23 cellular contexts compared by ENCODE assay signal in genomic region chr2:56287508-56287907, GRCh38.
DNase-seq lines count a peak whose midpoint lies in the region; ATAC-seq, FAIRE-seq and TF ChIP-seq lines count a peak whose summit lies in the region.
"Had no signal": no experiment of that assay in that cellular context is flagged by ENCODE, and none has a peak within 500 bp of the region (broad histone marks: within the 10 kb centered on the region; RNA-seq: fewer than 3 reads in every experiment).

No MANE protein-coding gene starts in this region.

- DNase-seq in AG08395 (ENCODE audit: low spot score): peak; percentile 15
- no peak for DNase-seq in GM12892 (ENCODE audit: insufficient read length)
- peak; percentile 41 for DNase-seq in NCI-H69 (lab: John Stamatoyannopoulos, UW)
- DNase-seq in foreskin keratinocyte: peak in 1 of 2 donors; percentile 10
- DNase-seq in immature natural killer cell: no peak
- no peak for DNase-seq in SW480 (ENCODE audit: low spot score)
- DNase-seq in cortex of kidney (lab: John Stamatoyannopoulos, UW): no peak
- DNase-seq: activated CD8-positive, alpha-beta memory T cell treated with anti-CD3 and anti-CD28 coated beads for 24 hours; activated gamma-delta T cell; activated T-cell treated with anti-CD3 and anti-CD28 coated beads, Interleukin-2, amount 50 U/mL, for 1 hour; C1 segment of cervical spinal cord; erythroblast; foreskin melanocyte; GDM1; Kasumi-1; NCI-H1092; NCI-H2029 treated with DMSO at 0.1 percent for 48 hours; stimulated activated CD4-positive, alpha-beta T cell treated with anti-CD3 and anti-CD28 coated beads, Interleukin-4, amount 100 ng/mL, for 1 hour; stimulated activated naive B cell treated with anti-CD40 and anti-IgM and Interleukin-4, amounts not matched to agents 10 μg/mL and 1 μg/mL and 100 μg/mL, for 72 hours; T-helper 17 cell had no signal

- no peak overlapping the region for H3K27ac Mint-ChIP-seq in immature natural killer cell
- H3K27ac Mint-ChIP-seq: stimulated activated naive B cell treated with anti-CD40 and anti-IgM and Interleukin-4, amounts not matched to agents 10 μg/mL and 1 μg/mL and 100 μg/mL, for 72 hours; T-helper 17 cell had no signal

- H3K27ac ChIP-seq in foreskin keratinocyte: peak overlapping the region; percentile 9

- H3K4me3 Mint-ChIP-seq in immature natural killer cell: no peak overlapping the region
- H3K4me3 Mint-ChIP-seq: brain; stimulated activated naive B cell treated with anti-CD40 and anti-IgM and Interleukin-4, amounts not matched to agents 10 μg/mL and 1 μg/mL and 100 μg/mL, for 72 hours; T-helper 17 cell had no signal

- ATAC-seq in foreskin keratinocyte: no peak
- no peak for ATAC-seq in GM19324 (IDR thresholded peaks at IDR 0.05; ENCODE audit: low FRiP score, unreplicated experiment)
- ATAC-seq: left lobe of liver; stimulated activated naive B cell treated with anti-CD40 and anti-IgM and Interleukin-4, amounts not matched to agents 10 μg/mL and 1 μg/mL and 100 μg/mL, for 72 hours; T-helper 17 cell had no signal

- no peaks in the 10 kb centered on the region for H3K4me1 Mint-ChIP-seq in immature natural killer cell
- H3K4me1 Mint-ChIP-seq: stimulated activated naive B cell treated with anti-CD40 and anti-IgM and Interleukin-4, amounts not matched to agents 10 μg/mL and 1 μg/mL and 100 μg/mL, for 72 hours; T-helper 17 cell had no signal

- TF ChIP-seq POLR2A in GM12892 (IDR thresholded peaks at IDR 0.05; ENCODE audit: low read depth, low read length): no peak

- no peak for TF ChIP-seq CTCF in foreskin keratinocyte (conservative IDR thresholded peaks at IDR 0.05)

- H3K4me1 ChIP-seq in foreskin keratinocyte: peaks cover 12% of the 10 kb centered on the region

- peak; percentile 42 for FAIRE-seq in GM12892 (lab: Jason Lieb, UNC)

- H3K27me3 ChIP-seq in foreskin keratinocyte: no peaks in the 10 kb centered on the region

- H3K36me3 Mint-ChIP-seq in immature natural killer cell: no peaks in the 10 kb centered on the region
- H3K36me3 Mint-ChIP-seq: brain; stimulated activated naive B cell treated with anti-CD40 and anti-IgM and Interleukin-4, amounts not matched to agents 10 μg/mL and 1 μg/mL and 100 μg/mL, for 72 hours had no signal

- peaks cover 0 to 2% (median 2%) of the 10 kb centered on the region in 3 donors for H3K27me3 Mint-ChIP-seq in immature natural killer cell (ENCODE audit: low read depth in 3 of 3)
- H3K27me3 Mint-ChIP-seq: stimulated activated naive B cell treated with anti-CD40 and anti-IgM and Interleukin-4, amounts not matched to agents 10 μg/mL and 1 μg/mL and 100 μg/mL, for 72 hours; T-helper 17 cell had no signal

- H3K9me3 Mint-ChIP-seq in immature natural killer cell: peaks cover 12 to 40% (median 20%) of the 10 kb centered on the region in 6 donors

Comparison
In these comparisons a context has a peak if more than half of its experiments do, and no peak if none do; other contexts are left out.
1. DNase-seq: peak in AG08395 (single experiment) and NCI-H69 (single experiment); none in GM12892 (single experiment), immature natural killer cell (0 of 3), SW480 (single experiment) and cortex of kidney (single experiment).